In genomic region chr2:12534646-12535263, GRCh38 we compare ENCODE assay signal across 10 cellular contexts.
DNase-seq lines count a peak whose midpoint lies in the region; ATAC-seq and TF ChIP-seq lines count a peak whose summit lies in the region.
"Had no signal": no experiment of that assay in that cellular context is flagged by ENCODE, and none has a peak within 500 bp of the region (broad histone marks: within the 10 kb centered on the region; RNA-seq: fewer than 3 reads in every experiment).

No MANE protein-coding gene starts in this region.

- DNase-seq in AG08396 (ENCODE audit: low spot score), result peak; percentile 79
- peak; percentile 94 for DNase-seq in LHCN-M2 (ENCODE audit: low read depth)
- no peak for DNase-seq in chondrocyte (ENCODE audit: low spot score)
- DNase-seq in mesothelial cell of epicardium (ENCODE audit: low spot score in 2 of 2, unreplicated experiment in 2 of 2), result no peak
- no peak for DNase-seq in T-cell
- no peak for DNase-seq in upper lobe of right lung
- DNase-seq in NOMO-1 treated with dmso at 0.1 percent for 144 hours (lab: John Stamatoyannopoulos, UW; ENCODE audit: unreplicated experiment), result no peak
- DNase-seq: activated CD4-positive, alpha-beta T cell treated with anti-CD3 and anti-CD28 coated beads for 36 hours; NCI-H345 had no signal

- H3K27me3 ChIP-seq in upper lobe of right lung, result no peaks in the 10 kb centered on the region

- peaks cover 4% of the 10 kb centered on the region for H3K9me3 Mint-ChIP-seq in chondrocyte (ENCODE audit: low read depth)
- H3K9me3 Mint-ChIP-seq in mesothelial cell of epicardium, result no peaks in the 10 kb centered on the region
- H3K9me3 Mint-ChIP-seq in T-cell, result no peaks in the 10 kb centered on the region

- CTCF ChIA-PET in T-cell (lab: Charles Lee), result interaction anchor here in 1 of 2 donors (0.7 to 1.4 kb wide), 2 partner anchors 10 to 17 kb away, joined by 3 to 4 read pairs; no protein-coding TSS in a partner anchor

- POLR2A ChIA-PET in T-cell (lab: Charles Lee), result interaction anchor here in 1 of 2 donors (0.6 to 0.7 kb wide), 2 partner anchors 10 to 295 kb away, joined by 3 to 7 read pairs; no protein-coding TSS in a partner anchor

- no peaks in the 10 kb centered on the region for H3K36me3 ChIP-seq in upper lobe of right lung

- TF ChIP-seq CTCF in chondrocyte (IDR thresholded peaks at IDR 0.05) (no peak), mesothelial cell of epicardium (IDR thresholded peaks at IDR 0.05; ENCODE audit: unreplicated experiment) (no peak), upper lobe of right lung (IDR thresholded peaks at IDR 0.05) (no peak)

- peak overlapping the region; percentile 83 for H3K27ac Mint-ChIP-seq in chondrocyte (ENCODE audit: unreplicated experiment)
- peak overlapping the region; percentile 87 for H3K27ac Mint-ChIP-seq in mesothelial cell of epicardium
- peak overlapping the region in 1 of 2 donors; percentile 61 for H3K27ac Mint-ChIP-seq in T-cell
- H3K27ac Mint-ChIP-seq: activated CD4-positive, alpha-beta T cell treated with anti-CD3 and anti-CD28 coated beads for 36 hours had no signal

- peaks cover 60% of the 10 kb centered on the region for H3K4me1 Mint-ChIP-seq in chondrocyte (ENCODE audit: low read depth)
- peaks cover 57% of the 10 kb centered on the region for H3K4me1 Mint-ChIP-seq in mesothelial cell of epicardium
- H3K4me1 Mint-ChIP-seq in T-cell, result peaks cover 25 to 39% (median 26%) of the 10 kb centered on the region in 3 donors

- H3K4me3 Mint-ChIP-seq in chondrocyte (ENCODE audit: unreplicated experiment), result peak overlapping the region; percentile 14
- H3K4me3 Mint-ChIP-seq in mesothelial cell of epicardium, result no peak overlapping the region
- H3K4me3 Mint-ChIP-seq in T-cell, result peak overlapping the region in 1 of 3 donors; percentile 26
- H3K4me3 Mint-ChIP-seq: activated CD4-positive, alpha-beta T cell treated with anti-CD3 and anti-CD28 coated beads for 36 hours had no signal

- no peaks in the 10 kb centered on the region for H3K9me3 ChIP-seq in upper lobe of right lung

- ATAC-seq in T-cell (replicated peaks in 1 of 4) (no peak), HG02571 (IDR thresholded peaks at IDR 0.05; ENCODE audit: unreplicated experiment) (no peak), upper lobe of right lung (no peak)
- ATAC-seq: activated CD4-positive, alpha-beta T cell treated with anti-CD3 and anti-CD28 coated beads for 36 hours had no signal

- H3K4me1 ChIP-seq in upper lobe of right lung, result no peaks in the 10 kb centered on the region

- intact Hi-C loops in upper lobe of right lung (cut with DNase I), result no loop called here

- H3K27me3 Mint-ChIP-seq in chondrocyte (ENCODE audit: low read depth) (no peaks in the 10 kb centered on the region), mesothelial cell of epicardium (ENCODE audit: low read depth) (no peaks in the 10 kb centered on the region), T-cell (no peaks in the 10 kb centered on the region)
- H3K27me3 Mint-ChIP-seq: activated CD4-positive, alpha-beta T cell treated with anti-CD3 and anti-CD28 coated beads for 36 hours had no signal

- no peaks in the 10 kb centered on the region for H3K36me3 Mint-ChIP-seq in chondrocyte (ENCODE audit: low read depth)
- H3K36me3 Mint-ChIP-seq in mesothelial cell of epicardium, result no peaks in the 10 kb centered on the region
- no peaks in the 10 kb centered on the region for H3K36me3 Mint-ChIP-seq in T-cell

- no peak overlapping the region for H3K27ac ChIP-seq in upper lobe of right lung

- no peak overlapping the region for H3K4me3 ChIP-seq in upper lobe of right lung

Comparison
In these comparisons a context has a peak if more than half of its experiments do, and no peak if none do; other contexts are left out.
1. DNase-seq: peak in AG08396 (single experiment) and LHCN-M2 (single experiment); none in chondrocyte (single experiment), mesothelial cell of epicardium (0 of 2), T-cell (0 of 34), upper lobe of right lung (single experiment) and NOMO-1 treated with dmso at 0.1 percent for 144 hours (single experiment).